22 cellular contexts compared by ENCODE assay signal in genomic region chr4:121724671-121725070, GRCh38. TPM values are rescaled to one million over a fixed set of nuclear protein-coding genes. Genes with fewer than 3 reads are reported as not detected.
"Had no signal": no experiment of that assay in that cellular context is flagged by ENCODE, and none has a peak within 500 bp of the region (broad histone marks: within the 10 kb centered on the region; RNA-seq: fewer than 3 reads in every experiment).

No MANE protein-coding gene starts in this region.

- H3K9me3 ChIP-seq: Peyer's patch, SJCRH30 had no signal

- H3K27me3 ChIP-seq: Peyer's patch, SJCRH30 had no signal

- H3K36me3 ChIP-seq: Peyer's patch, SJCRH30 had no signal

- H3K4me1 ChIP-seq: Peyer's patch, SJCRH30 had no signal

- H3K4me3 ChIP-seq: Peyer's patch, SJCRH30 had no signal

- H3K27ac ChIP-seq: Peyer's patch, SJCRH30 had no signal

- ATAC-seq: PC-3, Right ventricle myocardium inferior had no signal

- DNase-seq: KBM-7, MV-4-11, NCI-H1048, NCI-H1105, NCI-H1417, NCI-H1436 treated with DMSO at 0.1 percent for 48 hours, NCI-H1694, NCI-H187 treated with DMSO at 0.1 percent for 48 hours, NCI-H2029 treated with DMSO at 0.1 percent for 48 hours, NCI-H2227 treated with DMSO at 0.1 percent for 48 hours, NCI-H524, NCI-H526 treated with DMSO at 0.1 percent for 48 hours, NCI-H748 treated with DMSO at 0.1 percent for 48 hours, PC-3, Peyer's patch, SHP77 treated with DMSO at 0.1 percent for 48 hours, SJCRH30 had no signal

RNA-seq across cellular contexts. Expression of gene SMIM43, which starts 40.3 kb away (rescaled TPM):
- total RNA-seq: HT1080, MCF 10A, OCI-LY7, PC-3, Peyer's patch, Right ventricle myocardium inferior, RPMI7951 had no signal
